Comparison of ENCODE assay signal across 26 cellular contexts in genomic region chr2:216956820-216957493, GRCh38.
DNase-seq lines count a peak whose midpoint lies in the region; ATAC-seq and TF ChIP-seq lines count a peak whose summit lies in the region.
"Had no signal": no experiment of that assay in that cellular context is flagged by ENCODE, and none has a peak within 500 bp of the region (broad histone marks: within the 10 kb centered on the region; RNA-seq: fewer than 3 reads in every experiment).

No MANE protein-coding gene starts in this region.

- in situ Hi-C loops in ACHN (cut with HindIII; ENCODE audit: low pct_ligation_motif_present, low pct_unique_long_range_greater_than_20kb, low sequenced_read_pairs) = no loop called here

- H2BK12ac ChIP-seq in mesenchymal stem cell (ENCODE audit: low read length in 2 of 2) = no peak overlapping the region

- H3K4me3 ChIP-seq in mesenchymal stem cell (ENCODE audit: insufficient read depth in 1 of 2, low read depth in 1 of 2, low read length in 2 of 2) = no peak overlapping the region
- H3K4me3 ChIP-seq in aorta (ENCODE audit: low read length in 2 of 2) = no peak overlapping the region
- no peak overlapping the region for H3K4me3 ChIP-seq in lower leg skin (ENCODE audit: low read depth, poor library complexity, severe bottlenecking)
- H3K4me3 ChIP-seq: A549, colonic mucosa, esophagus squamous epithelium, left lung, prostate gland, smooth muscle cell, thyroid gland had no signal

- H3K4me2 ChIP-seq in mesenchymal stem cell (ENCODE audit: low read length, poor library complexity, severe bottlenecking) = no peak overlapping the region
- H3K4me2 ChIP-seq: A549, SK-N-SH, smooth muscle cell had no signal

- H3K4ac ChIP-seq in mesenchymal stem cell (ENCODE audit: low read depth in 1 of 2, low read length in 2 of 2) = no peak overlapping the region

- no peak overlapping the region for H4K8ac ChIP-seq in mesenchymal stem cell (ENCODE audit: low read length)

- H3K18ac ChIP-seq in mesenchymal stem cell (ENCODE audit: low read depth in 1 of 2, low read length in 2 of 2) = no peak overlapping the region

- peaks cover 19% of the 10 kb centered on the region for H3K9me3 ChIP-seq in mesenchymal stem cell (ENCODE audit: control insufficient read depth, low read length)
- H3K9me3 ChIP-seq in aorta (ENCODE audit: control insufficient read depth, low read length) = no peaks in the 10 kb centered on the region
- H3K9me3 ChIP-seq: A549, colonic mucosa, prostate gland, SK-N-SH, thyroid gland had no signal

- peak; percentile 96 for DNase-seq in ACHN
- DNase-seq in M059J (ENCODE audit: low read depth) = peak; percentile 12
- DNase-seq in fibroblast of gingiva (ENCODE audit: low read depth) = peak; percentile 16
- peak; percentile 28 for DNase-seq in mesenchymal stem cell
- no peak for DNase-seq in aorta
- DNase-seq in lower leg skin (ENCODE audit: low spot score in 2 of 2) = no peak
- DNase-seq: activated CD4-positive, alpha-beta T cell treated with anti-CD3 and anti-CD28 coated beads, Interleukin-2, amount 50 U/mL, for 1 hour; C1 segment of cervical spinal cord; colonic mucosa; effector memory CD8-positive, alpha-beta T cell; esophagus squamous epithelium; glutamatergic neuron; left lung; NCI-H1694 treated with DMSO at 0.1 percent for 48 hours; NCI-H2171 treated with DMSO at 0.1 percent for 48 hours; NCI-H526; SK-N-SH; stimulated activated CD4-positive, alpha-beta T cell treated with anti-CD3 and anti-CD28 coated beads, Interleukin-4, amount 100 ng/mL, for 24 hours; stimulated activated naive CD8-positive, alpha-beta T cell treated with anti-CD3 and anti-CD28 coated beads, Interleukin-15, Interleukin-2, amounts not matched to agents 100 U/mL and 50 U/mL, for 24 hours; thyroid gland; WERI-Rb-1 had no signal

- no peak for TF ChIP-seq CTCF in lower leg skin (IDR thresholded peaks at IDR 0.05)

- no peaks in the 10 kb centered on the region for H3K79me1 ChIP-seq in mesenchymal stem cell (replicated peaks; ENCODE audit: low read length, poor library complexity, severe bottlenecking)

- H3K27ac ChIP-seq in mesenchymal stem cell (ENCODE audit: low read length, poor library complexity, severe bottlenecking) = peak overlapping the region; percentile 64
- H3K27ac ChIP-seq in aorta (ENCODE audit: low read depth in 1 of 2, low read length in 2 of 2) = no peak overlapping the region
- H3K27ac ChIP-seq: A549, colonic mucosa, esophagus squamous epithelium, left lung, prostate gland, thyroid gland, WERI-Rb-1 had no signal

- H3K27me3 ChIP-seq in mesenchymal stem cell (ENCODE audit: control insufficient read depth in 1 of 2, insufficient read depth in 1 of 2, low read length in 2 of 2) = no peaks in the 10 kb centered on the region
- no peaks in the 10 kb centered on the region for H3K27me3 ChIP-seq in aorta (ENCODE audit: control insufficient read depth in 1 of 2, insufficient read depth in 2 of 2, low read length in 1 of 2)
- H3K27me3 ChIP-seq: colonic mucosa, left lung, thyroid gland had no signal

- H2AK5ac ChIP-seq in mesenchymal stem cell (ENCODE audit: low read length, severe bottlenecking) = no peak overlapping the region

- 87% methylated on average over 5 of the region's 5 CpGs for WGBS in mesenchymal stem cell
- WGBS in aorta, 2 donors = 91 to 93% methylated on average over 5 of the region's 5 CpGs
- 92 to 93% methylated on average over 5 of the region's 5 CpGs for WGBS in lower leg skin, 2 donors

- intact Hi-C loops in aorta (cut with DNase I) (no loop called here), lower leg skin (cut with DNase I; ENCODE audit: low total_unique reads) (no loop called here)

- TF ChIP-seq POLR2A in lower leg skin (IDR thresholded peaks at IDR 0.05) = no peak

- ATAC-seq in HG02588 (IDR thresholded peaks at IDR 0.05; ENCODE audit: unreplicated experiment) = no peak
- no peak for ATAC-seq in aorta (ENCODE audit: low FRiP score)
- ATAC-seq in HG03280 (IDR thresholded peaks at IDR 0.05; ENCODE audit: unreplicated experiment) = no peak
- ATAC-seq: A549; effector memory CD8-positive, alpha-beta T cell; left lung; stimulated activated naive CD8-positive, alpha-beta T cell treated with anti-CD3 and anti-CD28 coated beads, Interleukin-15, Interleukin-2, amounts not matched to agents 100 U/mL and 50 U/mL, for 24 hours had no signal

- no peak overlapping the region for H2AFZ ChIP-seq in mesenchymal stem cell (ENCODE audit: low read depth, low read length)

- no peak overlapping the region for H2BK5ac ChIP-seq in mesenchymal stem cell (ENCODE audit: low read depth, low read length, poor library complexity, severe bottlenecking)

- no peak overlapping the region for H2BK120ac ChIP-seq in mesenchymal stem cell (ENCODE audit: low read depth, low read length)

- H2BK15ac ChIP-seq in mesenchymal stem cell (ENCODE audit: low read depth, poor library complexity, severe bottlenecking) = no peak overlapping the region

- no peak overlapping the region for H4K91ac ChIP-seq in mesenchymal stem cell (ENCODE audit: low read length)

- H3K23ac ChIP-seq in mesenchymal stem cell (ENCODE audit: low read length in 2 of 2) = no peak overlapping the region

- H3K36me3 ChIP-seq in mesenchymal stem cell (ENCODE audit: control insufficient read depth in 1 of 2, insufficient read depth in 2 of 2, low read depth in 1 of 2, low read length in 2 of 2) (no peaks in the 10 kb centered on the region), aorta (ENCODE audit: control insufficient read depth in 1 of 2, insufficient read depth in 2 of 2, low read length in 1 of 2) (no peaks in the 10 kb centered on the region)
- H3K36me3 ChIP-seq: colonic mucosa, esophagus squamous epithelium, left lung, prostate gland, thyroid gland, WERI-Rb-1 had no signal

- peaks cover 7% of the 10 kb centered on the region for H3K4me1 ChIP-seq in mesenchymal stem cell (ENCODE audit: control insufficient read depth, insufficient read depth, low read depth, low read length)
- H3K4me1 ChIP-seq in aorta (ENCODE audit: control insufficient read depth in 1 of 2, insufficient read depth in 2 of 2, low read length in 2 of 2) = no peaks in the 10 kb centered on the region
- H3K4me1 ChIP-seq: A549, colonic mucosa, esophagus squamous epithelium, left lung, prostate gland had no signal

- H3K9ac ChIP-seq in mesenchymal stem cell (ENCODE audit: low read length) = no peak overlapping the region
- H3K9ac ChIP-seq: SK-N-SH had no signal

- H3K14ac ChIP-seq in mesenchymal stem cell (ENCODE audit: low read length in 2 of 2) = peak overlapping the region in 1 of 2 experiments; percentile 11

Comparison
In these comparisons a context has a peak if more than half of its experiments do, and no peak if none do; other contexts are left out.
1. DNase-seq: peak in ACHN (single experiment), M059J (single experiment), fibroblast of gingiva (single experiment) and mesenchymal stem cell (single experiment); none in aorta (0 of 2) and lower leg skin (0 of 2).